ENCODE assay signal across 8 cellular contexts in genomic region chr19:37691881-37692504, GRCh38. TPM values are rescaled to one million over a fixed set of nuclear protein-coding genes. Genes with fewer than 3 reads are reported as not detected.
DNase-seq lines count a peak whose midpoint lies in the region; ATAC-seq and TF ChIP-seq lines count a peak whose summit lies in the region.

No MANE protein-coding gene starts in this region.

- no peaks in the 10 kb centered on the region for H3K79me1 ChIP-seq in H9 (ENCODE audit: insufficient read depth, low read depth, low read length, poor library complexity, severe bottlenecking)

- H3K4me1 ChIP-seq in H9 (ENCODE audit: insufficient read depth, low read length) (no peaks in the 10 kb centered on the region; the same call in 1 of the 2 replicates), thyroid gland (peaks cover 0 to 3% of the 10 kb centered on the region in 2 donors)

- H3K4me3 ChIP-seq in AG04450 (ENCODE audit: low read depth, low read length) (peak overlapping the region; percentile 76), thyroid gland (replicated peaks in 1 of 3) (peak overlapping the region; percentile 44 to 70 (median 47))

- TF ChIP-seq POLR2A in thyroid gland (IDR thresholded peaks at IDR 0.05) = peak in 1 of 2 donors; percentile 55

- intact Hi-C loops in left ventricle myocardium superior (cut with micrococcal nuclease) (no loop called here), posterior cingulate gyrus (cut with DNase I) (loop anchor here (2.0 kb wide), 2 partner anchors 27 to 37 kb away; partner anchors contain the start of genes ZFP30 and ZNF607), thyroid gland (cut with DNase I) (no loop called here)

- H3T11ph ChIP-seq in H9 (ENCODE audit: low read length) = no peak overlapping the region

- H3K4me3 Mint-ChIP-seq in H9 (peak overlapping the region; percentile 82 to 94), T-helper 17 cell (peak overlapping the region; percentile 95)

- no CpG with 5 or more reads among the region's 48 CpGs for WGBS in H9 (ENCODE audit: extremely low coverage, insufficient read length, low lambda C conversion rate)
- WGBS in thyroid gland, 2 donors = 1% methylated on average over 31 to 37 of the region's 48 CpGs

- no peak overlapping the region for H4K8ac ChIP-seq in H9 (replicated peaks; ENCODE audit: insufficient read length, low read depth, low read length)

- H2BK12ac ChIP-seq in H9 (ENCODE audit: insufficient read length, low read depth, low read length) = no peak overlapping the region

- H2AK5ac ChIP-seq in H9 (ENCODE audit: insufficient read length, low read length) = no peak overlapping the region

- H3K56ac ChIP-seq in H9 (ENCODE audit: insufficient read length, low read depth, low read length) = no peak overlapping the region

- H3K9me3 Mint-ChIP-seq in H9 = peaks cover 5 to 10% of the 10 kb centered on the region in 2 experiments

- POLR2A ChIA-PET in AG04450 (lab: Yijun Ruan, JAX) = interaction anchor here (1.2 kb wide), 1 partner anchor 88 kb away, joined by 4 read pairs; the partner anchor contains the start of gene ZNF573

- peaks cover 53% of the 10 kb centered on the region for H3K27me3 Mint-ChIP-seq in H9 (ENCODE audit: low read depth)
- no peaks in the 10 kb centered on the region for H3K27me3 Mint-ChIP-seq in T-helper 17 cell

- peak overlapping the region; percentile 79 for H2AFZ ChIP-seq in H9 (ENCODE audit: low read length)

- H3K27me3 ChIP-seq in AG04450 (ENCODE audit: control insufficient read depth, insufficient read depth, low read length) (no peaks in the 10 kb centered on the region), H9 (ENCODE audit: insufficient read depth, low read length) (peaks cover 8% of the 10 kb centered on the region; the same call in 1 of the 2 replicates), thyroid gland (no peaks in the 10 kb centered on the region)

- H3K27ac Mint-ChIP-seq in H9 = no peak overlapping the region
- H3K27ac Mint-ChIP-seq in T-helper 17 cell = peak overlapping the region; percentile 88

- H4K20me1 ChIP-seq in H9 (ENCODE audit: control insufficient read depth, insufficient read depth, insufficient read length) = no peaks in the 10 kb centered on the region

- peak overlapping the region; percentile 41 for H3K9ac ChIP-seq in H9 (ENCODE audit: extremely low read depth, insufficient read length, low read length)

- H2BK20ac ChIP-seq in H9 (ENCODE audit: low read depth, low read length, poor library complexity, severe bottlenecking) = no peak overlapping the region

- peak overlapping the region; percentile 98 for H3K4me2 ChIP-seq in H9 (ENCODE audit: insufficient read depth, insufficient read length, low read length)

- no peak overlapping the region for H3K23ac ChIP-seq in H9 (ENCODE audit: insufficient read length, low read depth, low read length)

- H2BK5ac ChIP-seq in H9 (ENCODE audit: insufficient read length, low read length) = no peak overlapping the region

- ATAC-seq in T-helper 17 cell (peak; percentile 96), left ventricle myocardium superior (peak; percentile 99)

- H3K9me3 ChIP-seq in AG04450 (ENCODE audit: control insufficient read depth, insufficient read depth, low read length) = peaks cover 32% of the 10 kb centered on the region
- H3K9me3 ChIP-seq in H9 (ENCODE audit: control insufficient read depth, low read depth, low read length) = no peaks in the 10 kb centered on the region
- peaks cover 7% of the 10 kb centered on the region for H3K9me3 ChIP-seq in T-helper 17 cell (ENCODE audit: control insufficient read depth, low read length, poor library complexity, severe bottlenecking)
- no peaks in the 10 kb centered on the region for H3K9me3 ChIP-seq in thyroid gland

- peaks cover 7 to 11% (median 8%) of the 10 kb centered on the region in 3 experiments for H3K36me3 Mint-ChIP-seq in H9 (ENCODE audit: insufficient read depth in 1 of 3, low read depth in 3 of 3)
- peaks cover 2% of the 10 kb centered on the region for H3K36me3 Mint-ChIP-seq in T-helper 17 cell (ENCODE audit: low read depth)

- DNase-seq in AG04450 (ENCODE audit: low read depth, low spot score) = peak; percentile 66
- peak; percentile 88 for DNase-seq in H9
- peak; percentile 32 to 62 (median 49) for DNase-seq in T-helper 17 cell
- peak; percentile 23 to 91 (median 80) for DNase-seq in amygdala (lab: John Stamatoyannopoulos, UW)
- DNase-seq in left ventricle myocardium superior = peak; percentile 91
- peak; percentile 84 to 98 (median 88) for DNase-seq in posterior cingulate gyrus
- DNase-seq in thyroid gland = peak; percentile 82 to 84
- no peak for DNase-seq in GOT3 (lab: John Stamatoyannopoulos, UW)

- H4K91ac ChIP-seq in H9 (ENCODE audit: insufficient read length, low read depth, low read length) = no peak overlapping the region

- H3K14ac ChIP-seq in H9 (ENCODE audit: insufficient read depth, low read length) = 0 out of 2 replicates have a peak overlapping the region, but pooled peaks have one; percentile 89

- CTCF ChIA-PET in AG04450 (lab: Charles Lee) = interaction anchor here (0.6 to 0.9 kb wide), 2 partner anchors 28 to 103 kb away, joined by 3 to 5 read pairs; no protein-coding TSS in a partner anchor

- peaks cover 18 to 22% of the 10 kb centered on the region in 2 experiments for H3K4me1 Mint-ChIP-seq in H9
- H3K4me1 Mint-ChIP-seq in T-helper 17 cell = peaks cover 4% of the 10 kb centered on the region

- H3K27ac ChIP-seq in AG04450 (ENCODE audit: low read depth, low read length) (peak overlapping the region; percentile 32), H9 (ENCODE audit: insufficient read length, low read depth, low read length) (no peak overlapping the region), thyroid gland (peak overlapping the region; percentile 51 to 79 (median 57))

- peak overlapping the region; percentile 51 for H3K18ac ChIP-seq in H9 (ENCODE audit: insufficient read length, low read depth, low read length)

- H3K36me3 ChIP-seq in thyroid gland = no peaks in the 10 kb centered on the region

- H4K5ac ChIP-seq in H9 (ENCODE audit: insufficient read length, low read depth, low read length) = no peak overlapping the region

- no peak; the same call in 1 of the 2 replicates for TF ChIP-seq CTCF in AG04450 (IDR thresholded peaks at IDR 0.05; ENCODE audit: low read depth, low read length)
- TF ChIP-seq CTCF in H9 (conservative IDR thresholded peaks at IDR 0.05) = peak; percentile 31; the same call in 2 of the 3 replicates
- TF ChIP-seq CTCF in thyroid gland (IDR thresholded peaks at IDR 0.05) = no peak

- peaks cover 7% of the 10 kb centered on the region for H3K23me2 ChIP-seq in H9 (ENCODE audit: insufficient read length, low read depth, low read length, poor library complexity, severe bottlenecking)

- H2BK15ac ChIP-seq in H9 (ENCODE audit: low read depth, low read length) = no peak overlapping the region

- no peak overlapping the region for H3K4ac ChIP-seq in H9 (ENCODE audit: low read depth, low read length)

- H3K79me2 ChIP-seq in H9 (ENCODE audit: insufficient read depth, low read length) = no peaks in the 10 kb centered on the region

- H2BK120ac ChIP-seq in H9 (ENCODE audit: low read depth, low read length, poor library complexity, severe bottlenecking) = no peak overlapping the region

RNA-seq across cellular contexts. Expression of gene ZNF607, which starts 27.6 kb away (rescaled TPM):
- 2.8 and 3.0 TPM in 2 replicates for polyA plus RNA-seq in AG04450 (2011; rRNA removed)
- 4.3 and 5.3 TPM in 2 replicates for polyA minus RNA-seq in AG04450 (2011; rRNA and poly(A)+ RNA removed)
- 24.3 and 27.5 TPM in 2 replicates for total RNA-seq in H9 (2021)
- total RNA-seq in T-helper 17 cell = 1 to 10 TPM; 3.6 to 5.2 TPM
- 9.3 TPM for total RNA-seq in left ventricle myocardium superior
- 10 to 100 TPM in 3 of 4 donors, 1 to 10 TPM in 1; 8.0 to 15.8 (median 11.1) TPM for total RNA-seq in thyroid gland

RNA-seq across cellular contexts. Expression of gene ZFP30, which starts 36.7 kb away (rescaled TPM):
- polyA plus RNA-seq in AG04450 (2011; rRNA removed) = 4.9 and 5.7 TPM in 2 replicates
- 5.1 and 8.1 TPM in 2 replicates for polyA minus RNA-seq in AG04450 (2011; rRNA and poly(A)+ RNA removed)
- total RNA-seq in H9 (2021) (10.1 and 10.8 TPM in 2 replicates), T-helper 17 cell (10 to 100 TPM in 1 of 2 donors, 1 to 10 TPM in 1; 5.1 to 11.2 TPM), left ventricle myocardium superior (9.3 TPM), thyroid gland (10 to 100 TPM; 18.5 to 29.4 (median 23.2) TPM)
